In genomic region chr5:176035816-176036308, GRCh38 we compare ENCODE assay signal across 7 cellular contexts.
A peak's percentile ranks its signal among the peaks of the same experiment; 100 is the strongest.
DNase-seq lines count a peak whose midpoint lies in the region; ATAC-seq and TF ChIP-seq lines count a peak whose summit lies in the region.
"Not testable (repeated sequence)": the region's sequence is repeated elsewhere in the genome, so short reads cannot be mapped to it uniquely, and the experiment has no call there.

No MANE protein-coding gene starts in this region.

- H3K9me3 ChIP-seq in CD8-positive, alpha-beta memory T cell (ENCODE audit: low read length); endodermal cell (ENCODE audit: control insufficient read depth, low read length); sigmoid colon: not testable (repeated sequence)

- H3K4me1 ChIP-seq in CD8-positive, alpha-beta memory T cell (ENCODE audit: insufficient read depth, low read length): peaks cover 11% of the 10 kb centered on the region
- not testable (repeated sequence) for H3K4me1 ChIP-seq in endodermal cell (ENCODE audit: control insufficient read depth, insufficient read depth, low read length); sigmoid colon

- H3K27ac ChIP-seq in CD8-positive, alpha-beta memory T cell (ENCODE audit: low read depth, low read length); endodermal cell (ENCODE audit: low read depth, low read length); sigmoid colon: not testable (repeated sequence)

- CTCF ChIA-PET in CD8-positive, alpha-beta memory T cell (lab: Charles Lee); activated CD8-positive, alpha-beta T cell treated with anti-CD3 and anti-CD28 coated beads, Interleukin-2, amount 10 ng/mL, durations not matched to agents 7 days and 5 days (lab: Charles Lee): not testable (repeated sequence)

- WGBS in endodermal cell (ENCODE audit: insufficient coverage in 1 of 2, insufficient read length in 1 of 2), 2 experiments: 89 to 96% methylated on average over 7 to 13 of the region's 16 CpGs
- 89 to 95% methylated on average over 16 of the region's 16 CpGs for WGBS in sigmoid colon, 2 donors

- H3K4me1 Mint-ChIP-seq in CD8-positive, alpha-beta memory T cell: peaks cover 9 to 31% (median 15%) of the 10 kb centered on the region in 3 donors
- peaks cover 14% of the 10 kb centered on the region for H3K4me1 Mint-ChIP-seq in activated CD8-positive, alpha-beta T cell treated with anti-CD3 and anti-CD28 coated beads, Interleukin-2, amount 10 ng/mL, durations not matched to agents 7 days and 5 days (ENCODE audit: low read depth)
- H3K4me1 Mint-ChIP-seq in activated naive CD8-positive, alpha-beta T cell (ENCODE audit: low read depth): peaks cover 30% of the 10 kb centered on the region
- not testable (repeated sequence) for H3K4me1 Mint-ChIP-seq in endodermal cell

- not testable (repeated sequence) for H3K4me3 ChIP-seq in CD8-positive, alpha-beta memory T cell (ENCODE audit: low read length); endodermal cell (ENCODE audit: low read length); sigmoid colon

- TF ChIP-seq POLR2A in sigmoid colon (IDR thresholded peaks at IDR 0.05): not testable (repeated sequence)

- not testable (repeated sequence) for ATAC-seq in activated CD8-positive, alpha-beta T cell treated with anti-CD3 and anti-CD28 coated beads, Interleukin-2, amount 10 ng/mL, durations not matched to agents 7 days and 5 days
- peak; percentile 12 for ATAC-seq in left lobe of liver

- DNase-seq in CD8-positive, alpha-beta memory T cell: peak in 1 of 5 donors; percentile 42
- DNase-seq in SK-N-DZ (ENCODE audit: low spot score) (peak; percentile 34), endodermal cell (peak; percentile 46), sigmoid colon (peak; percentile 56)
- DNase-seq in activated CD8-positive, alpha-beta T cell treated with anti-CD3 and anti-CD28 coated beads, Interleukin-2, amount 10 ng/mL, durations not matched to agents 7 days and 5 days; left lobe of liver (ENCODE audit: low spot score): not testable (repeated sequence)

- H3K27me3 Mint-ChIP-seq in CD8-positive, alpha-beta memory T cell; activated CD8-positive, alpha-beta T cell treated with anti-CD3 and anti-CD28 coated beads, Interleukin-2, amount 10 ng/mL, durations not matched to agents 7 days and 5 days (ENCODE audit: low read depth); activated naive CD8-positive, alpha-beta T cell; endodermal cell (ENCODE audit: insufficient read depth): not testable (repeated sequence)

- not testable (repeated sequence) for H3K36me3 ChIP-seq in CD8-positive, alpha-beta memory T cell (ENCODE audit: insufficient read depth, low read length); endodermal cell (ENCODE audit: control insufficient read depth, insufficient read depth, low read length); sigmoid colon

- intact Hi-C loops in sigmoid colon (cut with DNase I): not testable (repeated sequence)

- H3K27me3 ChIP-seq in CD8-positive, alpha-beta memory T cell (ENCODE audit: insufficient read depth, low read length, poor library complexity, severe bottlenecking); endodermal cell (ENCODE audit: control insufficient read depth, insufficient read depth, low read length, poor library complexity, severe bottlenecking); sigmoid colon: not testable (repeated sequence)

- H3K27ac Mint-ChIP-seq in CD8-positive, alpha-beta memory T cell: peak overlapping the region in 7 of 8 donors; percentile 29 to 92 (median 83)
- peak overlapping the region; percentile 48 for H3K27ac Mint-ChIP-seq in activated CD8-positive, alpha-beta T cell treated with anti-CD3 and anti-CD28 coated beads, Interleukin-2, amount 10 ng/mL, durations not matched to agents 7 days and 5 days
- H3K27ac Mint-ChIP-seq in activated naive CD8-positive, alpha-beta T cell: peak overlapping the region; percentile 82
- H3K27ac Mint-ChIP-seq in endodermal cell: not testable (repeated sequence)

- peak overlapping the region in 3 of 7 donors; percentile 38 to 52 (median 46) for H3K4me3 Mint-ChIP-seq in CD8-positive, alpha-beta memory T cell
- not testable (repeated sequence) for H3K4me3 Mint-ChIP-seq in activated CD8-positive, alpha-beta T cell treated with anti-CD3 and anti-CD28 coated beads, Interleukin-2, amount 10 ng/mL, durations not matched to agents 7 days and 5 days; endodermal cell
- peak overlapping the region; percentile 33 for H3K4me3 Mint-ChIP-seq in activated naive CD8-positive, alpha-beta T cell

- H3K9ac ChIP-seq in endodermal cell (ENCODE audit: extremely low read depth, low read length, poor library complexity, severe bottlenecking): not testable (repeated sequence)

- not testable (repeated sequence) for H3K9me3 Mint-ChIP-seq in CD8-positive, alpha-beta memory T cell; activated CD8-positive, alpha-beta T cell treated with anti-CD3 and anti-CD28 coated beads, Interleukin-2, amount 10 ng/mL, durations not matched to agents 7 days and 5 days (ENCODE audit: insufficient read depth); activated naive CD8-positive, alpha-beta T cell (ENCODE audit: low read depth); endodermal cell

- POLR2A ChIA-PET in CD8-positive, alpha-beta memory T cell (lab: Charles Lee); activated CD8-positive, alpha-beta T cell treated with anti-CD3 and anti-CD28 coated beads, Interleukin-2, amount 10 ng/mL, durations not matched to agents 7 days and 5 days (lab: Charles Lee): not testable (repeated sequence)

- H3K36me3 Mint-ChIP-seq in CD8-positive, alpha-beta memory T cell; activated CD8-positive, alpha-beta T cell treated with anti-CD3 and anti-CD28 coated beads, Interleukin-2, amount 10 ng/mL, durations not matched to agents 7 days and 5 days (ENCODE audit: low read depth); activated naive CD8-positive, alpha-beta T cell; endodermal cell (ENCODE audit: low read depth): not testable (repeated sequence)

- not testable (repeated sequence) for TF ChIP-seq EP300 in sigmoid colon (IDR thresholded peaks at IDR 0.05)

- TF ChIP-seq CTCF in endodermal cell (conservative IDR thresholded peaks at IDR 0.05); sigmoid colon (IDR thresholded peaks at IDR 0.05): not testable (repeated sequence)
